9 cellular contexts compared by ENCODE assay signal in the genomic region with DNA sequence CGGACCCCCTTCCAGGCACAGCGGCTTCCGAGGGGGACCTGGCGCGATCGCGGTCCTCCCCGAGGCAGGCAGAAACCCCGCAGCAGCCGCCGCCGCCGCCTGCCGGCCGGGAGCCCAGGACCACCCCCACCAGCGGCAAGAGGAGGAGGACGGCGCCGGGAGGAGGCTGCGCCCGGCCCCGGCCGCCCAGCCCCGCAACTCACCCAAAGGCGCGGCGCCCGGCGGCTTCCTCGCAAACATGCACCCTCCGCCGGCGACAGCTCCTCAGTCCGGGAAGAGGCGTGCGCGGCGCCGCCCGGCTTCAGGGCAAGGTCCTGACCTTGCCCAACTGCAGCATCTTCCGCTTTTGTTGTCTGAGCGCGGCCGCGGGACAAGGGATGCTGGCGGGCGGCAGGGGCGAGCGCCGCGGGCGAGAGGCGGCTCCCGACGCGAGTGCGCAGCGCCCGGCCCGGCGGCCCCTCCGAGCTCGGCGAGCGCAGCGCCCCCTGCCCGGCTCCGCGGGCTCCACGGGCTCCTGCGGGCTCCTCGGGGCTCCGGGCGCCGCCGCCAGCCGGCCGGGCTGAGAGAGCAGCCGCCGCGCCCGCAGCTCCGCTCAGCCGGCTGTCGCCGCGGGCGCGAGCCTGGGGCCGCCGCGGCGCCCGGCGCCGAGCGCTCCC. TPM values are rescaled to one million over a fixed set of nuclear protein-coding genes. Genes with fewer than 3 reads are reported as not detected.
DNase-seq lines count a peak whose midpoint lies in the region; ATAC-seq and TF ChIP-seq lines count a peak whose summit lies in the region.
"Had no signal": no experiment of that assay in that cellular context is flagged by ENCODE, and none has a peak within 500 bp of the region (broad histone marks: within the 10 kb centered on the region; RNA-seq: fewer than 3 reads in every experiment).

No MANE protein-coding gene starts in this region.

- H3K9ac ChIP-seq in iPS-18a (ENCODE audit: low read length) = peak overlapping the region; percentile 36
- H3K9ac ChIP-seq in stomach smooth muscle (ENCODE audit: low read length in 2 of 2) = peak overlapping the region in 1 of 2 donors; percentile 51

- H3K4me1 Mint-ChIP-seq in activated naive CD8-positive, alpha-beta T cell treated with anti-CD3 and anti-CD28 coated beads for 36 hours = no peaks in the 10 kb centered on the region

- H3K4me3 ChIP-seq in iPS-18a (ENCODE audit: low read length) = peak overlapping the region; percentile 72
- H3K4me3 ChIP-seq in stomach smooth muscle (ENCODE audit: low read length in 2 of 2) = peak overlapping the region; percentile 54 to 72

- no peaks in the 10 kb centered on the region for H3K36me3 Mint-ChIP-seq in activated naive CD8-positive, alpha-beta T cell treated with anti-CD3 and anti-CD28 coated beads for 36 hours

- H3K4me3 Mint-ChIP-seq in activated naive CD8-positive, alpha-beta T cell treated with anti-CD3 and anti-CD28 coated beads for 36 hours = no peak overlapping the region

- DNase-seq in GM13976 (ENCODE audit: low spot score) (peak; percentile 37), omental fat pad (ENCODE audit: low spot score) (no peak), superior temporal gyrus (ENCODE audit: extremely low spot score) (no peak), SW480 (ENCODE audit: low spot score) (no peak)
- DNase-seq in activated naive CD8-positive, alpha-beta T cell treated with anti-CD3 and anti-CD28 coated beads for 36 hours = peak; percentile 30

- in situ Hi-C loops in GM13976 (cut with MboI; ENCODE audit: low sequenced_read_pairs, unreplicated experiment) = no loop called here

- H3K36me3 ChIP-seq in iPS-18a (ENCODE audit: control insufficient read depth, low read depth, low read length) (no peaks in the 10 kb centered on the region), stomach smooth muscle (ENCODE audit: control insufficient read depth in 2 of 2, insufficient read depth in 2 of 2, low read length in 2 of 2) (no peaks in the 10 kb centered on the region)

- ATAC-seq in HG03342 (IDR thresholded peaks at IDR 0.05; ENCODE audit: unreplicated experiment) (peak; percentile 62), omental fat pad (ENCODE audit: low FRiP score) (no peak)

- no peak overlapping the region for H3K27ac Mint-ChIP-seq in activated naive CD8-positive, alpha-beta T cell treated with anti-CD3 and anti-CD28 coated beads for 36 hours

- peaks cover 14% of the 10 kb centered on the region for H3K4me1 ChIP-seq in iPS-18a (ENCODE audit: control insufficient read depth, low read depth, low read length)
- no peaks in the 10 kb centered on the region for H3K4me1 ChIP-seq in stomach smooth muscle (ENCODE audit: control insufficient read depth, insufficient read depth, low read length)

- H3K9me3 Mint-ChIP-seq in activated naive CD8-positive, alpha-beta T cell treated with anti-CD3 and anti-CD28 coated beads for 36 hours = no peaks in the 10 kb centered on the region

- TF ChIP-seq CTCF in GM13976 (IDR thresholded peaks at IDR 0.05; ENCODE audit: borderline replicate concordance, control extremely low read depth, extremely low read depth, insufficient read depth, missing control alignments) (no peak), omental fat pad (IDR thresholded peaks at IDR 0.05) (no peak)

- no peaks in the 10 kb centered on the region for H3K9me3 ChIP-seq in iPS-18a (ENCODE audit: control insufficient read depth, low read depth, low read length)
- H3K9me3 ChIP-seq in stomach smooth muscle (ENCODE audit: control insufficient read depth in 2 of 2, low read length in 2 of 2) = no peaks in the 10 kb centered on the region

- H3K27ac ChIP-seq in iPS-18a (ENCODE audit: low read length) = no peak overlapping the region
- H3K27ac ChIP-seq in stomach smooth muscle (ENCODE audit: low read length) = no peak overlapping the region

- H3K27me3 ChIP-seq in iPS-18a (ENCODE audit: control insufficient read depth, insufficient read depth, low read length) = peaks cover 41% of the 10 kb centered on the region
- H3K27me3 ChIP-seq in stomach smooth muscle (ENCODE audit: control insufficient read depth in 1 of 2, insufficient read depth in 2 of 2, low read length in 2 of 2) = peaks cover 9 to 13% of the 10 kb centered on the region in 2 donors

- H3K27me3 Mint-ChIP-seq in activated naive CD8-positive, alpha-beta T cell treated with anti-CD3 and anti-CD28 coated beads for 36 hours = peaks cover 53% of the 10 kb centered on the region

RNA-seq across cellular contexts. Expression of a gene that starts 0.5 kb away (rescaled TPM):
- total RNA-seq in activated naive CD8-positive, alpha-beta T cell treated with anti-CD3 and anti-CD28 coated beads for 36 hours = not detected
- 1 to 10 TPM in 1 of 4 donors, under 1 TPM in 3; 0.16 to 1.3 (median 0.64) TPM for total RNA-seq in omental fat pad
- total RNA-seq: fibroblast of lung had no signal

Comparison
In these comparisons a context has a peak if more than half of its experiments do, and no peak if none do; other contexts are left out.
1. DNase-seq: peak in GM13976 (single experiment) and activated naive CD8-positive, alpha-beta T cell treated with anti-CD3 and anti-CD28 coated beads for 36 hours (single experiment); none in omental fat pad (single experiment), superior temporal gyrus (single experiment) and SW480 (single experiment).